18 cellular contexts compared by ENCODE assay signal in genomic region chr1:5616366-5617178, GRCh38.
"Had no signal": no experiment of that assay in that cellular context is flagged by ENCODE, and none has a peak within 500 bp of the region (broad histone marks: within the 10 kb centered on the region; RNA-seq: fewer than 3 reads in every experiment).

No MANE protein-coding gene starts in this region.

- H3K4me1 Mint-ChIP-seq: naive B cell; stimulated activated naive B cell treated with anti-CD40 and anti-IgM and Interleukin-4, amounts not matched to agents 10 μg/mL and 1 μg/mL and 100 μg/mL, for 72 hours; stimulated activated naive CD8-positive, alpha-beta T cell treated with anti-CD3 and anti-CD28 coated beads, Interleukin-15, amount 100 ng/mL, for 72 hours had no signal

- DNase-seq: colonic mucosa; dermis blood vessel endothelial cell; foreskin melanocyte; heart left ventricle; hypothalamus; kidney glomerular epithelial cell; mesendoderm; naive B cell; posterior cingulate gyrus; right cardiac atrium; stimulated activated CD4-positive, alpha-beta T cell treated with anti-CD3 and anti-CD28 coated beads, Interleukin-15, amount 100 ng/mL, for 24 hours; stimulated activated CD4-positive, alpha-beta T cell treated with anti-CD3 and anti-CD28 coated beads, Interleukin-1b, Interleukin-23, amount 100 ng/mL, for 48 hours; stimulated activated CD4-positive, alpha-beta T cell treated with anti-CD3 and anti-CD28 coated beads, Interleukin-4, amount 100 ng/mL, for 4 hours; stimulated activated naive B cell treated with anti-CD40 and anti-IgM and Interleukin-4, amounts not matched to agents 10 μg/mL and 1 μg/mL and 100 μg/mL, for 72 hours; stimulated activated naive CD8-positive, alpha-beta T cell treated with anti-CD3 and anti-CD28 coated beads, Interleukin-15, amount 100 ng/mL, for 72 hours had no signal

- H3K9me3 ChIP-seq: colonic mucosa, testis, tibial nerve had no signal

- H3K27me3 ChIP-seq: colonic mucosa, testis, tibial nerve had no signal

- H3K4me3 ChIP-seq: colonic mucosa, heart left ventricle, testis, tibial nerve had no signal

- H3K36me3 Mint-ChIP-seq: naive B cell; stimulated activated naive B cell treated with anti-CD40 and anti-IgM and Interleukin-4, amounts not matched to agents 10 μg/mL and 1 μg/mL and 100 μg/mL, for 72 hours had no signal

- ATAC-seq: heart left ventricle; stimulated activated naive B cell treated with anti-CD40 and anti-IgM and Interleukin-4, amounts not matched to agents 10 μg/mL and 1 μg/mL and 100 μg/mL, for 72 hours; stimulated activated naive CD8-positive, alpha-beta T cell treated with anti-CD3 and anti-CD28 coated beads, Interleukin-15, amount 100 ng/mL, for 72 hours had no signal

- H3K9me3 Mint-ChIP-seq: stimulated activated naive B cell treated with anti-CD40 and anti-IgM and Interleukin-4, amounts not matched to agents 10 μg/mL and 1 μg/mL and 100 μg/mL, for 72 hours; stimulated activated naive CD8-positive, alpha-beta T cell treated with anti-CD3 and anti-CD28 coated beads, Interleukin-15, amount 100 ng/mL, for 72 hours had no signal

- H3K27ac Mint-ChIP-seq: naive B cell; nephron; stimulated activated naive B cell treated with anti-CD40 and anti-IgM and Interleukin-4, amounts not matched to agents 10 μg/mL and 1 μg/mL and 100 μg/mL, for 72 hours had no signal

- H3K4me1 ChIP-seq: colonic mucosa, heart left ventricle, testis, tibial nerve had no signal

- H3K4me3 Mint-ChIP-seq: naive B cell; nephron; stimulated activated naive B cell treated with anti-CD40 and anti-IgM and Interleukin-4, amounts not matched to agents 10 μg/mL and 1 μg/mL and 100 μg/mL, for 72 hours; stimulated activated naive CD8-positive, alpha-beta T cell treated with anti-CD3 and anti-CD28 coated beads, Interleukin-15, amount 100 ng/mL, for 72 hours had no signal

- H3K36me3 ChIP-seq: colonic mucosa, heart left ventricle, tibial nerve had no signal

- H3K27ac ChIP-seq: colonic mucosa, heart left ventricle, testis, tibial nerve had no signal
